ENCODE assay signal across 12 cellular contexts in the genomic region with DNA sequence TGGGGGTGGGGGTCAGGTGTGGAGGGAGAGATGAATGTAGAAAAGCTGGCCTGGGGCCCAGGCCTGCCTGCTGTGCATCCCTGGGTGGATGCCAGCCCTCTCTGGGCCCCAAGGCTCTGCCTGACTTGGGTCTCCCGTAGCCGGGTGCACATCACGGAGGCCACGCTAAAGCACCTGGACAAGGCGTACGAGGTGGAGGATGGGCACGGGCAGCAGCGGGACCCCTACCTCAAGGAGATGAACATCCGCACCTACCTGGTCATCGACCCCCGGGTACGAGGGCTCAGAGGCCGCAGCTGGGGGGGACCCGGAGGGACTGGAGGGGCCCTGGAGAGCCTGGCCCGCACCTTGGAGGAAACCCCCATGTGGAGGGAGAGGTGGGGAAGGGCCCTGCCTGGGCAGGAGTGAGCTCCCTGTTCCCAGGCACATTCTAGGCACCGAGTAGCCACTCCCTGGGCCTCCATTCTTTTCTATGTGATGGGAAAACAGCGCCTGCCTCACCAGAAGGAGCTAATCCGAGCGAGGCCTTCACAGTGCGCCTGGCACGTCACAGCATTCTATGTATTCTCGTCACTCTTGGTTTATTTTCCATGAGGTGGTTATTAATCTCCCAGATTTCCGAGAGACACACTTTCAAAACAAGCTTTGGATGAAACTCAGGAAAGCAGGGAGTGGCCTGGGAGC. TPM values are rescaled to one million over a fixed set of nuclear protein-coding genes. Genes with fewer than 3 reads are reported as not detected.
DNase-seq lines count a peak whose midpoint lies in the region; TF ChIP-seq lines count a peak whose summit lies in the region.
"Had no signal": no experiment of that assay in that cellular context is flagged by ENCODE, and none has a peak within 500 bp of the region (broad histone marks: within the 10 kb centered on the region; RNA-seq: fewer than 3 reads in every experiment).

No MANE protein-coding gene starts in this region.

- peak; percentile 67 for DNase-seq in AG20443 (ENCODE audit: low spot score)
- DNase-seq in SJSA1 (ENCODE audit: low read depth in 1 of 2, low spot score in 2 of 2) = no peak
- DNase-seq in fibroblast of the aortic adventitia (ENCODE audit: low read depth) = peak; percentile 61
- no peak for DNase-seq in HK-2 (ENCODE audit: unreplicated experiment)
- DNase-seq in GM03348 (ENCODE audit: low spot score) = no peak
- DNase-seq in NCI-H187 treated with DMSO at 0.1 percent for 48 hours (lab: John Stamatoyannopoulos, UW) = no peak
- DNase-seq: Kasumi-1; stimulated activated CD4-positive, alpha-beta T cell treated with anti-CD3 and anti-CD28 coated beads, Interleukin-2, amount 100 ng/mL, for 24 hours; stimulated activated naive CD4-positive, alpha-beta T cell treated with Interleukin-2 at 50 U/mL for 16 hours had no signal

- no peak for TF ChIP-seq CTCF in fibroblast of the aortic adventitia (IDR thresholded peaks at IDR 0.05; ENCODE audit: insufficient read depth, low read length)

- peak overlapping the region; percentile 86 for H3K27ac ChIP-seq in SJSA1
- peak overlapping the region; percentile 47 for H3K27ac ChIP-seq in skeletal muscle tissue (ENCODE audit: low read depth, low read length)
- H3K27ac ChIP-seq: parathyroid adenoma, SK-N-MC had no signal

- H3K4me1 ChIP-seq in SJSA1 (replicated peaks) = peaks cover 61% of the 10 kb centered on the region
- H3K4me1 ChIP-seq in skeletal muscle tissue (ENCODE audit: control insufficient read depth in 3 of 3, insufficient read depth in 3 of 3, low read length in 3 of 3) = no peaks in the 10 kb centered on the region
- H3K4me1 ChIP-seq: parathyroid adenoma had no signal

- H3K27me3 ChIP-seq in SJSA1 (replicated peaks) (no peaks in the 10 kb centered on the region), skeletal muscle tissue (ENCODE audit: control insufficient read depth in 3 of 3, insufficient read depth in 3 of 3, low read length in 3 of 3) (peaks cover 0 to 9% (median 2%) of the 10 kb centered on the region in 3 donors)

- H3K9ac ChIP-seq in skeletal muscle tissue (ENCODE audit: low read depth in 1 of 3, low read length in 3 of 3) = no peak overlapping the region
- H3K9ac ChIP-seq: parathyroid adenoma had no signal

- peaks cover 78% of the 10 kb centered on the region for H3K36me3 ChIP-seq in SJSA1
- peaks cover 0 to 3% (median 0%) of the 10 kb centered on the region in 3 donors for H3K36me3 ChIP-seq in skeletal muscle tissue (ENCODE audit: control insufficient read depth in 3 of 3, insufficient read depth in 3 of 3, low read length in 3 of 3)

- no peaks in the 10 kb centered on the region for H3K9me3 ChIP-seq in SJSA1 (replicated peaks)
- no peaks in the 10 kb centered on the region for H3K9me3 ChIP-seq in skeletal muscle tissue (ENCODE audit: control insufficient read depth in 3 of 3, low read length in 3 of 3)

- H3K4me3 ChIP-seq in SJSA1 (no peak overlapping the region), fibroblast of the aortic adventitia (ENCODE audit: low read depth, low read length) (no peak overlapping the region), skeletal muscle tissue (ENCODE audit: low read length in 3 of 3) (no peak overlapping the region)
- H3K4me3 ChIP-seq: SK-N-MC had no signal

RNA-seq across cellular contexts. Expression of gene ADCY7, which starts 34.7 kb away (rescaled TPM):
- 103 and 121 TPM in 2 replicates for total RNA-seq in SJSA1 (2014; rRNA removed; shearing (Covaris generic))
- total RNA-seq in fibroblast of the aortic adventitia (ENCODE audit: low replicate concordance) (7.4 and 26.0 TPM in 2 replicates), skeletal muscle tissue (9.4 TPM)

Comparison
In these comparisons a context has a peak if more than half of its experiments do, and no peak if none do; other contexts are left out.
1. DNase-seq: peak in AG20443 (single experiment) and fibroblast of the aortic adventitia (single experiment); none in SJSA1 (0 of 2), HK-2 (single experiment), GM03348 (single experiment) and NCI-H187 treated with DMSO at 0.1 percent for 48 hours (single experiment).